Comparison of ENCODE assay signal across 9 cellular contexts in the genomic region with DNA sequence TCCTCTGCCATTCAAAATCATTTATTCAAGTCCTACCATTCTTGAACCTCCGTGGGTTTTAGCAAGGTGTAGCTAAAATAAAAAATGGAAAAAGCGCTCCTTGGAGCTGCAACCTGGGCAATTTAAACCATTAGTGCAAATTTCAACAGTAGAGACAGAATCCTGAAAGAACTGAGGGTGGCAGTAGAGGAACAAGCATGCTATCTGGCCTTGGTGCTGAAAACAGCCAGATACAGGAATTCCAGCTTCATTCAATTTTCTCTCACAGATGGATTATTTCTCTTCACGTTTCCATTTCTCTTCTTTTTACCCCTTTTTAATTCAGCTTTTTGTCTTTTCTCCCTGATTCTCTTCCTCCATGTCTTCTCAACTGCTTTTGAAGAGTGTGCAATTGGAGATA.
DNase-seq lines count a peak whose midpoint lies in the region; ATAC-seq and TF ChIP-seq lines count a peak whose summit lies in the region.
"Had no signal": no experiment of that assay in that cellular context is flagged by ENCODE, and none has a peak within 500 bp of the region (broad histone marks: within the 10 kb centered on the region; RNA-seq: fewer than 3 reads in every experiment).

No MANE protein-coding gene starts in this region.

- peaks cover 8% of the 10 kb centered on the region for H3K9me3 Mint-ChIP-seq in progenitor cell of endocrine pancreas (ENCODE audit: low read depth)

- H3K36me3 ChIP-seq in OCI-LY1 (ENCODE audit: insufficient read depth, low read length), result no peaks in the 10 kb centered on the region
- no peaks in the 10 kb centered on the region for H3K36me3 ChIP-seq in esophagus squamous epithelium

- H2AFZ ChIP-seq in OCI-LY1 (ENCODE audit: low read length), result no peak overlapping the region

- H3K4me1 Mint-ChIP-seq in progenitor cell of endocrine pancreas (ENCODE audit: low read depth), result no peaks in the 10 kb centered on the region

- TF ChIP-seq POLR2A in esophagus squamous epithelium (IDR thresholded peaks at IDR 0.05), result no peak

- H3K27ac Mint-ChIP-seq in progenitor cell of endocrine pancreas, result no peak overlapping the region

- H3K9me2 ChIP-seq in OCI-LY1 (ENCODE audit: low read depth, low read length), result no peaks in the 10 kb centered on the region

- H3K9ac ChIP-seq in OCI-LY1 (ENCODE audit: low read length), result no peak overlapping the region

- intact Hi-C loops in esophagus squamous epithelium (cut with DNase I), result no loop called here
- intact Hi-C loops in posterior vena cava (cut with DNase I), result no loop called here

- DNase-seq in GM10266 (ENCODE audit: extremely low spot score) (no peak), esophagus squamous epithelium (lab: John Stamatoyannopoulos, UW) (no peak), progenitor cell of endocrine pancreas (ENCODE audit: low spot score, unreplicated experiment) (no peak), SKM-1 treated with dmso at 0.1 percent for 144 hours (lab: John Stamatoyannopoulos, UW; ENCODE audit: unreplicated experiment) (no peak), NCI-H226 (no peak), posterior vena cava (ENCODE audit: low spot score) (no peak)
- DNase-seq: right cardiac atrium had no signal

- H3K27me3 Mint-ChIP-seq in progenitor cell of endocrine pancreas, result peaks cover 34% of the 10 kb centered on the region

- no peak overlapping the region for H3K4me3 ChIP-seq in OCI-LY1 (ENCODE audit: low read depth, low read length, poor library complexity, severe bottlenecking)
- H3K4me3 ChIP-seq in esophagus squamous epithelium, result no peak overlapping the region

- WGBS in esophagus squamous epithelium, 2 donors, result 14 to 20% methylated on average over 3 of the region's 3 CpGs

- no peak overlapping the region for H3K4me3 Mint-ChIP-seq in progenitor cell of endocrine pancreas (ENCODE audit: low read depth)

- no peak overlapping the region for H3K27ac ChIP-seq in OCI-LY1 (ENCODE audit: low read depth, low read length, poor library complexity, severe bottlenecking)
- no peak overlapping the region for H3K27ac ChIP-seq in esophagus squamous epithelium

- H3K27me3 ChIP-seq in OCI-LY1 (ENCODE audit: insufficient read depth, low read length) (no peaks in the 10 kb centered on the region; the same call in 1 of the 2 replicates), esophagus squamous epithelium (no peaks in the 10 kb centered on the region)

- TF ChIP-seq CTCF in GM10266 (IDR thresholded peaks at IDR 0.05; ENCODE audit: control insufficient read depth, insufficient read depth, low read depth, missing control alignments), result peak; percentile 15
- TF ChIP-seq CTCF in OCI-LY1 (IDR thresholded peaks at IDR 0.05; ENCODE audit: low read length), result peak; percentile 33; the same call in 1 of the 2 replicates
- peak in 4 of 6 experiments; percentile 30 to 56 (median 35) for TF ChIP-seq CTCF in esophagus squamous epithelium (IDR thresholded peaks at IDR 0.05)
- TF ChIP-seq CTCF in progenitor cell of endocrine pancreas (IDR thresholded peaks at IDR 0.05; ENCODE audit: unreplicated experiment), result peak; percentile 72

- no peak for ATAC-seq in HG03097 (IDR thresholded peaks at IDR 0.05; ENCODE audit: low FRiP score, unreplicated experiment)

- H3K36me3 Mint-ChIP-seq in progenitor cell of endocrine pancreas (ENCODE audit: insufficient read depth), result no peaks in the 10 kb centered on the region

- H3K4me1 ChIP-seq in OCI-LY1 (ENCODE audit: insufficient read depth, low read length, severe bottlenecking) (no peaks in the 10 kb centered on the region), esophagus squamous epithelium (peaks cover 0 to 12% (median 0%) of the 10 kb centered on the region in 3 donors)

- H3F3A ChIP-seq in OCI-LY1 (ENCODE audit: insufficient read depth, low read length), result no peaks in the 10 kb centered on the region

- no peaks in the 10 kb centered on the region for H3K79me2 ChIP-seq in OCI-LY1 (ENCODE audit: insufficient read depth, low read length)

- H4K20me1 ChIP-seq in OCI-LY1 (ENCODE audit: insufficient read depth, low read length), result no peaks in the 10 kb centered on the region

- no peak overlapping the region for H3K4me2 ChIP-seq in OCI-LY1 (ENCODE audit: low read length)

- no peaks in the 10 kb centered on the region for H3K9me3 ChIP-seq in OCI-LY1 (ENCODE audit: low read length)
- H3K9me3 ChIP-seq in esophagus squamous epithelium, result peaks cover 0 to 5% (median 0%) of the 10 kb centered on the region in 3 donors

Comparison
In these comparisons a context has a peak if more than half of its experiments do, and no peak if none do; other contexts are left out.
1. CTCF ChIP-seq: peak in every context shown above with its lines; median percentile 72 in progenitor cell of endocrine pancreas; 35 in esophagus squamous epithelium; 33 in OCI-LY1; 15 in GM10266.